Comparison of ENCODE assay signal across 23 cellular contexts in genomic region chr4:92334716-92335350, GRCh38. TPM values are rescaled to one million over a fixed set of nuclear protein-coding genes. Genes with fewer than 3 reads are reported as not detected.
DNase-seq lines count a peak whose midpoint lies in the region; ATAC-seq and TF ChIP-seq lines count a peak whose summit lies in the region.
"Had no signal": no experiment of that assay in that cellular context is flagged by ENCODE, and none has a peak within 500 bp of the region (broad histone marks: within the 10 kb centered on the region; RNA-seq: fewer than 3 reads in every experiment).

No MANE protein-coding gene starts in this region.

- WGBS in heart left ventricle, 4 donors: 8 to 22% (median 17%) methylated on average over 1 of the region's 1 CpG
- 0 to 2% methylated on average over 1 of the region's 1 CpG for WGBS in GM23248 (ENCODE audit: low coverage in 1 of 2, low lambda C conversion rate in 2 of 2, missing lambda C conversion rate in 2 of 2), 2 experiments

- peaks cover 0 to 17% (median 4%) of the 10 kb centered on the region in 12 donors for H3K4me1 ChIP-seq in heart left ventricle
- no peaks in the 10 kb centered on the region for H3K4me1 ChIP-seq in GM23248 (ENCODE audit: insufficient read depth)
- H3K4me1 ChIP-seq in vagina: no peaks in the 10 kb centered on the region
- H3K4me1 ChIP-seq: foreskin keratinocyte, transverse colon had no signal

- intact Hi-C loops in heart left ventricle (cut with DNase I) (no loop called here), vagina (cut with DNase I) (no loop called here)

- H2AFZ ChIP-seq in GM23248: no peak overlapping the region

- H3K4me3 ChIP-seq in LNCaP clone FGC (ENCODE audit: low read depth, low read length) (no peak overlapping the region), astrocyte of the cerebellum (ENCODE audit: low read depth, low read length) (no peak overlapping the region), heart left ventricle (no peak overlapping the region), GM23248 (no peak overlapping the region), vagina (no peak overlapping the region)
- H3K4me3 ChIP-seq: sigmoid colon, transverse colon had no signal

- ATAC-seq in heart left ventricle: peak; percentile 84 to 95 (median 90)
- ATAC-seq: foreskin keratinocyte had no signal

- DNase-seq in LNCaP clone FGC (ENCODE audit: low read depth) (peak; percentile 2), astrocyte of the cerebellum (ENCODE audit: low read depth) (peak; percentile 79), heart left ventricle (peak in 3 of 5 donors; percentile 11 to 25 (median 18)), pons (ENCODE audit: low spot score) (peak; percentile 49), NCI-H2196 treated with DMSO at 0.1 percent for 48 hours (lab: John Stamatoyannopoulos, UW; ENCODE audit: unreplicated experiment) (no peak), NCI-H82 treated with DMSO at 0.1 percent for 48 hours (lab: John Stamatoyannopoulos, UW; ENCODE audit: unreplicated experiment) (no peak), GM23248 (no peak), vagina (ENCODE audit: extremely low spot score in 2 of 2) (no peak)
- DNase-seq: activated gamma-delta T cell; CD8-positive, alpha-beta memory T cell; foreskin keratinocyte; Kasumi-1; NCI-H1105; NCI-H2081 treated with DMSO at 0.1 percent for 48 hours; NCI-H524 treated with DMSO at 0.1 percent for 48 hours; SHP77; sigmoid colon; stimulated activated naive CD4-positive, alpha-beta T cell treated with Interleukin-2 at 50 U/mL for 16 hours; transverse colon; WERI-Rb-1 had no signal

- no peak overlapping the region for H3K27ac ChIP-seq in heart left ventricle
- H3K27ac ChIP-seq in GM23248: no peak overlapping the region
- no peak overlapping the region for H3K27ac ChIP-seq in vagina
- H3K27ac ChIP-seq: foreskin keratinocyte, sigmoid colon, transverse colon, WERI-Rb-1 had no signal

- H3K9me2 ChIP-seq in GM23248 (ENCODE audit: insufficient read depth): no peaks in the 10 kb centered on the region

- no peak overlapping the region for H3K4me2 ChIP-seq in GM23248 (ENCODE audit: unreplicated experiment)

- no peaks in the 10 kb centered on the region for H3F3A ChIP-seq in GM23248 (ENCODE audit: insufficient read depth)

- TF ChIP-seq CTCF in LNCaP clone FGC (IDR thresholded peaks at IDR 0.05; ENCODE audit: control insufficient read depth, extremely low read depth, insufficient read depth) (no peak), astrocyte of the cerebellum (IDR thresholded peaks at IDR 0.05; ENCODE audit: low read depth, low read length, missing control alignments) (no peak), heart left ventricle (IDR thresholded peaks at IDR 0.05) (no peak), vagina (IDR thresholded peaks at IDR 0.05) (no peak)

- in situ Hi-C loops in astrocyte of the cerebellum (cut with HindIII; ENCODE audit: low sequenced_read_pairs): no loop called here
- in situ Hi-C loops in GM23248 (cut with MboI): no loop called here

- H3K36me3 ChIP-seq in heart left ventricle: no peaks in the 10 kb centered on the region
- no peaks in the 10 kb centered on the region for H3K36me3 ChIP-seq in GM23248 (ENCODE audit: low read depth)
- no peaks in the 10 kb centered on the region for H3K36me3 ChIP-seq in vagina
- H3K36me3 ChIP-seq: sigmoid colon, transverse colon, WERI-Rb-1 had no signal

- no peak overlapping the region for H3K9ac ChIP-seq in GM23248

- H4K20me1 ChIP-seq in GM23248 (ENCODE audit: insufficient read depth): no peaks in the 10 kb centered on the region

- H3K27me3 ChIP-seq in heart left ventricle (no peaks in the 10 kb centered on the region), GM23248 (replicated peaks; ENCODE audit: insufficient read depth) (no peaks in the 10 kb centered on the region), vagina (no peaks in the 10 kb centered on the region)
- H3K27me3 ChIP-seq: foreskin keratinocyte, sigmoid colon, transverse colon had no signal

- H3K79me2 ChIP-seq in GM23248 (ENCODE audit: insufficient read depth): no peaks in the 10 kb centered on the region

- no peak for TF ChIP-seq POLR2A in heart left ventricle (IDR thresholded peaks at IDR 0.05)
- TF ChIP-seq POLR2A in vagina (IDR thresholded peaks at IDR 0.05): no peak

- H3K9me3 ChIP-seq in heart left ventricle: no peaks in the 10 kb centered on the region
- no peaks in the 10 kb centered on the region for H3K9me3 ChIP-seq in GM23248 (ENCODE audit: low read depth)
- H3K9me3 ChIP-seq in vagina: no peaks in the 10 kb centered on the region
- H3K9me3 ChIP-seq: sigmoid colon, transverse colon had no signal

RNA-seq across cellular contexts. Expression of gene GRID2, which starts 31.1 kb away (rescaled TPM):
- total RNA-seq in heart left ventricle: under 1 TPM in 3 of 9 donors, not detected in 6; 0.29 to 0.38 (median 0.33) TPM
- polyA plus RNA-seq in heart left ventricle: not detected
- not detected in 2 replicates for total RNA-seq in GM23248 (2014; rRNA removed; shearing (Covaris generic))
- not detected in 2 replicates for polyA plus RNA-seq in GM23248 (2016; fragmentation: Nextera tagmentation; extraction: Ambion mirVana)
- total RNA-seq in vagina: not detected
- total RNA-seq: CD8-positive, alpha-beta memory T cell; chondrocyte; foreskin keratinocyte; HT1080; OCI-LY7 had no signal
- polyA plus RNA-seq: CD8-positive, alpha-beta memory T cell; foreskin keratinocyte had no signal

Comparison
In these comparisons a context has a peak if more than half of its experiments do, and no peak if none do; other contexts are left out.
1. DNase-seq: peak in LNCaP clone FGC (single experiment), astrocyte of the cerebellum (single experiment), heart left ventricle (3 of 5) and pons (single experiment); none in NCI-H2196 treated with DMSO at 0.1 percent for 48 hours (single experiment), NCI-H82 treated with DMSO at 0.1 percent for 48 hours (single experiment), GM23248 (single experiment) and vagina (0 of 2).